Comparison of ENCODE assay signal across 1 cellular context in the genomic region with DNA sequence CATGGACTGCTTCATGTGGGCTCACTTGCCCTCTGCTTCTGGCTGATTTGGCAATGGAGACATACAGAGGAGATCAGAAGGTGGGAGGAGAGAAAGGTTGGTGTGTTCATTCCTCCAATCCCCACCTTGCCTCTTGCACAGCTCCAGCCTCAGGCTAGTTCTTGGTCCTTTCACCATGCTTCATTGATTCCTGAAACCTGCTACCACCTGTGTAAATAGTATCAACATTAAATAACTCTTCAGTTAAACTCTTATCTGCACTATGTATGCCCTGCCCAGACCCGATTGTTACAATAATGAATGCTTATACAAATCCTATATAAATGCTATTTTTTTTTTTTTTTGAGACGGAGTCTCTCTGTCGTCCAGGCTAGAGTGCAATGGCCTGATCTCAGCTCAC.
TF ChIP-seq lines count a peak whose summit lies in the region.

No MANE protein-coding gene starts in this region.

TF ChIP-seq in HEK293, 187 proteins besides CTCF, POLR2A, EP300 and RAD21 (continued from another document and continues in another):
- peak; percentile 85 for TF ChIP-seq ZNF18 (tag by site-specific recombination; IDR thresholded peaks at IDR 0.05)
- no peak for TF ChIP-seq ZNF211 (tag by site-specific recombination; IDR thresholded peaks at IDR 0.05; ENCODE audit: low read depth)
- TF ChIP-seq BCL11A (tag by site-specific recombination; IDR thresholded peaks at IDR 0.05; ENCODE audit: low read depth), result peak; percentile 32; the same call in 1 of the 2 replicates
- TF ChIP-seq GLIS2 (tag by site-specific recombination; IDR thresholded peaks at IDR 0.05), result no peak
- TF ChIP-seq ZNF776 (tag by site-specific recombination; IDR thresholded peaks at IDR 0.05; ENCODE audit: borderline replicate concordance), result no peak
- TF ChIP-seq, protein P1, sequence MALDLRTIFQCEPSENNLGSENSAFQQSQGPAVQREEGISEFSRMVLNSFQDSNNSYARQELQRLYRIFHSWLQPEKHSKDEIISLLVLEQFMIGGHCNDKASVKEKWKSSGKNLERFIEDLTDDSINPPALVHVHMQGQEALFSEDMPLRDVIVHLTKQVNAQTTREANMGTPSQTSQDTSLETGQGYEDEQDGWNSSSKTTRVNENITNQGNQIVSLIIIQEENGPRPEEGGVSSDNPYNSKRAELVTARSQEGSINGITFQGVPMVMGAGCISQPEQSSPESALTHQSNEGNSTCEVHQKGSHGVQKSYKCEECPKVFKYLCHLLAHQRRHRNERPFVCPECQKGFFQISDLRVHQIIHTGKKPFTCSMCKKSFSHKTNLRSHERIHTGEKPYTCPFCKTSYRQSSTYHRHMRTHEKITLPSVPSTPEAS (tag by site-specific recombination; IDR thresholded peaks at IDR 0.05), result no peak
- no peak for TF ChIP-seq PRDM10 (tag by site-specific recombination; IDR thresholded peaks at IDR 0.05)
- no peak for TF ChIP-seq ZNF701 (tag by site-specific recombination; IDR thresholded peaks at IDR 0.05)
- TF ChIP-seq ZNF274 (IDR thresholded peaks at IDR 0.05; ENCODE audit: low read length), result no peak
- no peak for TF ChIP-seq ZNF274 (tag by site-specific recombination; IDR thresholded peaks at IDR 0.05; ENCODE audit: borderline replicate concordance)
- TF ChIP-seq, protein P2, sequence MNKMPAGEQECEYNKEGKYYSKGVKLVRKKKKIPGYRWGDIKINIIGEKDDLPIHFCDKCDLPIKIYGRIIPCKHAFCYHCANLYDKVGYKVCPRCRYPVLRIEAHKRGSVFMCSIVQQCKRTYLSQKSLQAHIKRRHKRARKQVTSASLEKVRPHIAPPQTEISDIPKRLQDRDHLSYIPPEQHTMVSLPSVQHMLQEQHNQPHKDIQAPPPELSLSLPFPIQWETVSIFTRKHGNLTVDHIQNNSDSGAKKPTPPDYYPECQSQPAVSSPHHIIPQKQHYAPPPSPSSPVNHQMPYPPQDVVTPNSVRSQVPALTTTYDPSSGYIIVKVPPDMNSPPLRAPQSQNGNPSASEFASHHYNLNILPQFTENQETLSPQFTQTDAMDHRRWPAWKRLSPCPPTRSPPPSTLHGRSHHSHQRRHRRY (tag by site-specific recombination; IDR thresholded peaks at IDR 0.05), result no peak
- no peak for TF ChIP-seq ZNF623 (tag by site-specific recombination; IDR thresholded peaks at IDR 0.05)
- no peak for TF ChIP-seq ZNF768 (tag by site-specific recombination; IDR thresholded peaks at IDR 0.05)
- no peak for TF ChIP-seq ZNF266 (tag by site-specific recombination; IDR thresholded peaks at IDR 0.05; ENCODE audit: low read depth)
- no peak for TF ChIP-seq ZNF202 (tag by site-specific recombination; IDR thresholded peaks at IDR 0.05; ENCODE audit: borderline replicate concordance)
- no peak for TF ChIP-seq ZNF654 (tag by site-specific recombination; IDR thresholded peaks at IDR 0.05; ENCODE audit: low read depth)
- TF ChIP-seq ZBTB11 (tag by site-specific recombination; conservative IDR thresholded peaks at IDR 0.05; ENCODE audit: low read depth), result no peak
- no peak for TF ChIP-seq ZNF292 (tag by site-specific recombination; IDR thresholded peaks at IDR 0.05; ENCODE audit: borderline replicate concordance, low read depth)
- no peak for TF ChIP-seq ZNF169 (tag by site-specific recombination; IDR thresholded peaks at IDR 0.05)
- no peak for TF ChIP-seq ZNF529 (tag by site-specific recombination; IDR thresholded peaks at IDR 0.05; ENCODE audit: insufficient replicate concordance)
- TF ChIP-seq SP7 (tag by site-specific recombination; IDR thresholded peaks at IDR 0.05), result no peak
- TF ChIP-seq, protein P3, sequence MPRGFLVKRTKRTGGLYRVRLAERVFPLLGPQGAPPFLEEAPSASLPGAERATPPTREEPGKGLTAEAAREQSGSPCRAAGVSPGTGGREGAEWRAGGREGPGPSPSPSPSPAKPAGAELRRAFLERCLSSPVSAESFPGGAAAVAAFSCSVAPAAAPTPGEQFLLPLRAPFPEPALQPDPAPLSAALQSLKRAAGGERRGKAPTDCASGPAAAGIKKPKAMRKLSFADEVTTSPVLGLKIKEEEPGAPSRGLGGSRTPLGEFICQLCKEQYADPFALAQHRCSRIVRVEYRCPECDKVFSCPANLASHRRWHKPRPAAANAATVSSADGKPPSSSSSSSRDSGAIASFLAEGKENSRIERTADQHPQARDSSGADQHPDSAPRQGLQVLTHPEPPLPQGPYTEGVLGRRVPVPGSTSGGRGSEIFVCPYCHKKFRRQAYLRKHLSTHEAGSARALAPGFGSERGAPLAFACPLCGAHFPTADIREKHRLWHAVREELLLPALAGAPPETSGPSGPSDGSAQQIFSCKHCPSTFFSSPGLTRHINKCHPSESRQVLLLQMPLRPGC (tag by site-specific recombination; IDR thresholded peaks at IDR 0.05), result no peak
- no peak for TF ChIP-seq SP2 (tag by site-specific recombination; IDR thresholded peaks at IDR 0.05)
- TF ChIP-seq SCRT2 (tag by site-specific recombination; IDR thresholded peaks at IDR 0.05), result no peak
- TF ChIP-seq ZNF791 (tag by site-specific recombination; IDR thresholded peaks at IDR 0.05), result no peak
- no peak for TF ChIP-seq ZBTB49 (tag by site-specific recombination; IDR thresholded peaks at IDR 0.05; ENCODE audit: low read depth)
- TF ChIP-seq ZNF311 (tag by site-specific recombination; IDR thresholded peaks at IDR 0.05; ENCODE audit: borderline replicate concordance), result no peak
- peak; percentile 71; the same call in 1 of the 2 replicates for TF ChIP-seq OVOL3 (tag by site-specific recombination; IDR thresholded peaks at IDR 0.05)
- no peak for TF ChIP-seq ZNF184 (tag by site-specific recombination; IDR thresholded peaks at IDR 0.05)
- no peak for TF ChIP-seq AEBP2 (tag by site-specific recombination; IDR thresholded peaks at IDR 0.05; ENCODE audit: borderline replicate concordance)
- no peak for TF ChIP-seq ZNF398 (tag by site-specific recombination; IDR thresholded peaks at IDR 0.05)
- TF ChIP-seq HOXC10 (CRISPR knock-in tag; IDR thresholded peaks at IDR 0.05), result no peak
- TF ChIP-seq, protein P4, sequence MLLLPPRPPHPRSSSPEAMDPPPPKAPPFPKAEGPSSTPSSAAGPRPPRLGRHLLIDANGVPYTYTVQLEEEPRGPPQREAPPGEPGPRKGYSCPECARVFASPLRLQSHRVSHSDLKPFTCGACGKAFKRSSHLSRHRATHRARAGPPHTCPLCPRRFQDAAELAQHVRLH (tag by site-specific recombination; IDR thresholded peaks at IDR 0.05), result 0 out of 2 replicates have a peak, but pooled peaks have one; percentile 26
- 0 out of 2 replicates have a peak, but pooled peaks have one; percentile 16 for TF ChIP-seq WT1 (tag by site-specific recombination; IDR thresholded peaks at IDR 0.05)
- TF ChIP-seq, protein P5, sequence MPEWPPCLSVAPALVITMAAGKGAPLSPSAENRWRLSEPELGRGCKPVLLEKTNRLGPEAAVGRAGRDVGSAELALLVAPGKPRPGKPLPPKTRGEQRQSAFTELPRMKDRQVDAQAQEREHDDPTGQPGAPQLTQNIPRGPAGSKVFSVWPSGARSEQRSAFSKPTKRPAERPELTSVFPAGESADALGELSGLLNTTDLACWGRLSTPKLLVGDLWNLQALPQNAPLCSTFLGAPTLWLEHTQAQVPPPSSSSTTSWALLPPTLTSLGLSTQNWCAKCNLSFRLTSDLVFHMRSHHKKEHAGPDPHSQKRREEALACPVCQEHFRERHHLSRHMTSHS (tag by site-specific recombination; IDR thresholded peaks at IDR 0.05), result no peak
